Comparison of ENCODE assay signal across 8 cellular contexts in genomic region chr1:27959792-27960603, GRCh38. TPM values are rescaled to one million over a fixed set of nuclear protein-coding genes. Genes with fewer than 3 reads are reported as not detected.
DNase-seq lines count a peak whose midpoint lies in the region; ATAC-seq and TF ChIP-seq lines count a peak whose summit lies in the region.

TSS of gene XKR8 (plus strand) at chr1:27959973. CDS start at chr1:27960070, 97 bp downstream.

- DNase-seq in Daoy (ENCODE audit: low read depth) (peak; percentile 82), GM23248 (peak; percentile 85), WTC11 (ENCODE audit: low spot score) (peak; percentile 86), cardiac fibroblast (ENCODE audit: low read depth in 2 of 2) (peak; percentile 62 to 82), iris pigment epithelial cell (ENCODE audit: low read depth) (peak; percentile 44)
- DNase-seq in stimulated activated CD4-positive, alpha-beta T cell treated with anti-CD3 and anti-CD28 coated beads, Interleukin-15, amount 100 ng/mL, for 24 hours, result peak; percentile 90

- H3K36me3 Mint-ChIP-seq in WTC11, result 0 out of 2 replicates have a peak, but pooled peaks cover 2% of the 10 kb centered on the region

- H3K9me3 ChIP-seq in GM23248 (ENCODE audit: low read depth) (no peaks in the 10 kb centered on the region), Loucy (ENCODE audit: insufficient read depth, low read depth, low read length) (no peaks in the 10 kb centered on the region)

- CTCF ChIA-PET in WTC11 (lab: Charles Lee), result interaction anchor here (0.6 to 2.7 kb wide), 14 partner anchors 10 to 210 kb away, joined by 3 to 17 read pairs (median 4); no protein-coding TSS in a partner anchor

- H3F3A ChIP-seq in GM23248 (ENCODE audit: insufficient read depth), result 0 out of 2 replicates have a peak, but pooled peaks cover 12% of the 10 kb centered on the region
- H3F3A ChIP-seq in Loucy (ENCODE audit: low read depth), result no peaks in the 10 kb centered on the region

- 3% methylated on average over 47 to 50 of the region's 68 CpGs for WGBS in GM23248 (ENCODE audit: low coverage in 1 of 2, low lambda C conversion rate in 2 of 2, missing lambda C conversion rate in 2 of 2), 2 experiments

- peaks cover 24% of the 10 kb centered on the region for H3K79me2 ChIP-seq in GM23248 (ENCODE audit: insufficient read depth)
- peaks cover 7% of the 10 kb centered on the region; the same call in 1 of the 2 replicates for H3K79me2 ChIP-seq in Loucy (ENCODE audit: insufficient read depth, low read length)

- H2AFZ ChIP-seq in GM23248 (peak within 1 kb of the TSS; percentile 95), Loucy (ENCODE audit: low read length) (peak within 1 kb of the TSS; percentile 80)

- TF ChIP-seq CTCF in Loucy (conservative IDR thresholded peaks at IDR 0.05; ENCODE audit: low read length), result peak; percentile 59
- no peak for TF ChIP-seq CTCF in WTC11 (IDR thresholded peaks at IDR 0.05)
- no peak for TF ChIP-seq CTCF in cardiac fibroblast (IDR thresholded peaks at IDR 0.05; ENCODE audit: low read depth, low read length)

- no peaks in the 10 kb centered on the region for H3K9me3 Mint-ChIP-seq in WTC11

- peaks cover 24% of the 10 kb centered on the region for H3K4me1 Mint-ChIP-seq in WTC11

- POLR2A ChIA-PET in WTC11 (lab: Charles Lee), result interaction anchor here (0.6 to 1.5 kb wide), 7 partner anchors 16 to 129 kb away, joined by 3 to 6 read pairs (median 4); partner anchors contain the start of genes EYA3 and PPP1R8

- H3K4me1 ChIP-seq in GM23248 (ENCODE audit: insufficient read depth) (peaks cover 10% of the 10 kb centered on the region), Loucy (ENCODE audit: insufficient read depth, low read length, poor library complexity, severe bottlenecking) (peaks cover 20% of the 10 kb centered on the region)

- peak within 1 kb of the TSS; percentile 84 for H3K4me3 ChIP-seq in GM23248
- H3K4me3 ChIP-seq in Loucy (ENCODE audit: low read length, poor library complexity, severe bottlenecking), result peak within 1 kb of the TSS; percentile 88
- peak within 1 kb of the TSS; percentile 67 to 73 for H3K4me3 ChIP-seq in cardiac fibroblast (replicated peaks in 1 of 2; ENCODE audit: low read depth in 2 of 2, low read length in 2 of 2)

- H4K20me1 ChIP-seq in GM23248 (ENCODE audit: insufficient read depth) (no peaks in the 10 kb centered on the region), Loucy (ENCODE audit: insufficient read depth, low read length, poor library complexity, severe bottlenecking) (no peaks in the 10 kb centered on the region)

- peak within 1 kb of the TSS; percentile 79 for H3K4me3 Mint-ChIP-seq in WTC11

- H3K9ac ChIP-seq in GM23248, result peak within 1 kb of the TSS; percentile 89
- peak within 1 kb of the TSS; percentile 63 for H3K9ac ChIP-seq in Loucy (ENCODE audit: low read depth, low read length, poor library complexity, severe bottlenecking)

- H3K9me2 ChIP-seq in GM23248 (ENCODE audit: insufficient read depth), result no peaks in the 10 kb centered on the region
- no peaks in the 10 kb centered on the region for H3K9me2 ChIP-seq in Loucy (replicated peaks; ENCODE audit: low read depth, low read length)

- peak within 1 kb of the TSS; percentile 93 for H3K4me2 ChIP-seq in GM23248 (ENCODE audit: unreplicated experiment)
- H3K4me2 ChIP-seq in Loucy (ENCODE audit: low read depth, low read length, poor library complexity, severe bottlenecking), result peak within 1 kb of the TSS; percentile 97

- H3K27ac ChIP-seq in GM23248, result peak within 1 kb of the TSS; percentile 77

- no peaks in the 10 kb centered on the region for H3K27me3 ChIP-seq in GM23248 (replicated peaks; ENCODE audit: insufficient read depth)
- H3K27me3 ChIP-seq in Loucy (ENCODE audit: insufficient read depth, low read length, poor library complexity, severe bottlenecking), result no peaks in the 10 kb centered on the region

- in situ Hi-C loops in GM23248 (cut with MboI), result no loop called here

- peak within 1 kb of the TSS; percentile 98 for H3K27ac Mint-ChIP-seq in WTC11

- H3K36me3 ChIP-seq in GM23248 (ENCODE audit: low read depth) (no peaks in the 10 kb centered on the region), Loucy (ENCODE audit: insufficient read depth, low read length) (peaks cover 3% of the 10 kb centered on the region; the same call in 1 of the 2 replicates)

- no peaks in the 10 kb centered on the region for H3K27me3 Mint-ChIP-seq in WTC11 (ENCODE audit: low read depth)

- ATAC-seq in WTC11 (peak; percentile 89), GM18519 (IDR thresholded peaks at IDR 0.05; ENCODE audit: low FRiP score, unreplicated experiment) (no peak)

TF ChIP-seq in WTC11, 78 proteins besides CTCF, POLR2A, EP300 and RAD21 (continues in another document):
- TF ChIP-seq ZNF219 (CRISPR knock-in tag; IDR thresholded peaks at IDR 0.05; ENCODE audit: borderline replicate concordance) (no peak), NFYB (CRISPR knock-in tag; conservative IDR thresholded peaks at IDR 0.05; ENCODE audit: low read depth) (0 out of 2 replicates have a peak, but pooled peaks have one; percentile 27), ZNF425 (CRISPR knock-in tag; conservative IDR thresholded peaks at IDR 0.05) (no peak), RORB (CRISPR knock-in tag; IDR thresholded peaks at IDR 0.05) (no peak), ZBTB21 (CRISPR knock-in tag; IDR thresholded peaks at IDR 0.05; ENCODE audit: borderline replicate concordance) (peak; percentile 54; the same call in 1 of the 2 replicates), FOXP1 (CRISPR knock-in tag; IDR thresholded peaks at IDR 0.05; ENCODE audit: borderline replicate concordance) (no peak; the same call in none of the 2 replicates), STAT6 (CRISPR knock-in tag; conservative IDR thresholded peaks at IDR 0.05; ENCODE audit: low read depth) (no peak), E2F4 (CRISPR knock-in tag; IDR thresholded peaks at IDR 0.05; ENCODE audit: borderline replicate concordance, low read depth) (peak; percentile 83), MLX (CRISPR knock-in tag; IDR thresholded peaks at IDR 0.05) (no peak; the same call in 1 of the 2 replicates), ELF4 (CRISPR knock-in tag; IDR thresholded peaks at IDR 0.05; ENCODE audit: low read depth) (peak; percentile 34; the same call in 1 of the 2 replicates), IRF2 (CRISPR knock-in tag; IDR thresholded peaks at IDR 0.05; ENCODE audit: borderline replicate concordance, low read depth) (no peak; the same call in 1 of the 2 replicates), SP1 (CRISPR knock-in tag; conservative IDR thresholded peaks at IDR 0.05) (peak; percentile 70)

RNA-seq across cellular contexts. Expression of gene XKR8, which starts in this region (rescaled TPM):
- total RNA-seq in Daoy (2014; rRNA removed; shearing (Covaris generic)), result 1.7 and 2.2 TPM in 2 replicates
- total RNA-seq in GM23248 (2014; rRNA removed; shearing (Covaris generic)), result 5.0 and 5.4 TPM in 2 replicates
- 8.9 and 10.0 TPM in 2 replicates for polyA plus RNA-seq in GM23248 (2016; fragmentation: Nextera tagmentation; extraction: Ambion mirVana)
- total RNA-seq in WTC11 (2021), result 15.0 to 16.4 TPM (median 15.5 TPM) in 3 replicates
